1 cellular context compared by ENCODE assay signal in the genomic region with DNA sequence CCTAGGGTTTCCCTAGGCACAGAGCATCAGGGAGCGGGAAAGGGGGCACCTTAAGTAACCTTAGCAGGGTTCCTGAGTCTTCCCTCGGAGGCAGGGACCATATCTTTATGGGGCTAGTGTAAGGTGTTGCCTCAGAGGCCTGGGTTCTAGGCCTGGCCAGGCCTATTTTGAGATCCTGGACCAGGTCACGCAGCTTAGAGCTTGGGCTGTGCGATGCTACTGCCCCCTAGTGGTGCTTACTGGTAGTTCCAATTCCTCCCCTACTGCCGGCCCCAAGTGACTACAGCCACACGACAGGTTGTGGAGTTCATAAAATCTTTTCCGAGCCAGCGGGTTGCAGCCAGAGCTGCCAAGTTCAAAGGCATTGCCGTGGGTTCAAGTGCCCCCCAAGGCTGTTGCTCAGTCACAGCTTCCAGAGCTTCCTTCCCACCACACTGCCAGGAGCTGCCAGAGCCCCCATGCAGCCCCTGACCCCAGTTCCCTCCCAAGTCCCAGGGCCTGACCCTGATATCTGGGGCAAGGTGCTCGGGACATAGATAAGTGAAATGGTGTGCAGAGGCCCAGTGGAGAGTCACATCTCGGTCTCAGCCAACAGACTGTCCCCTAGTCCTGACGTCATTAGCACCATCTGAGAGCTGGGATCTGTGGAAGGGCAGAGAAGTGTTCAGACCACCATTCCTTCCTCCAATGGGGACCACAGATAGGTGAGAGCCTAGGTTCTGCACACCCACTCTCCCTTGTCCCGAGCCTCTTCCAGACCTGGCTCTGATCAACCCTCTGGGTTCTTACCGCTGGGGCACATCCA.
TF ChIP-seq lines count a peak whose summit lies in the region.

No MANE protein-coding gene starts in this region.

TF ChIP-seq in SK-N-SH treated with all-trans-retinoic acid at 6 μM for 48 hours, 23 proteins besides CTCF, POLR2A, EP300 and RAD21 (continued from another document):
- TF ChIP-seq, protein P1, sequence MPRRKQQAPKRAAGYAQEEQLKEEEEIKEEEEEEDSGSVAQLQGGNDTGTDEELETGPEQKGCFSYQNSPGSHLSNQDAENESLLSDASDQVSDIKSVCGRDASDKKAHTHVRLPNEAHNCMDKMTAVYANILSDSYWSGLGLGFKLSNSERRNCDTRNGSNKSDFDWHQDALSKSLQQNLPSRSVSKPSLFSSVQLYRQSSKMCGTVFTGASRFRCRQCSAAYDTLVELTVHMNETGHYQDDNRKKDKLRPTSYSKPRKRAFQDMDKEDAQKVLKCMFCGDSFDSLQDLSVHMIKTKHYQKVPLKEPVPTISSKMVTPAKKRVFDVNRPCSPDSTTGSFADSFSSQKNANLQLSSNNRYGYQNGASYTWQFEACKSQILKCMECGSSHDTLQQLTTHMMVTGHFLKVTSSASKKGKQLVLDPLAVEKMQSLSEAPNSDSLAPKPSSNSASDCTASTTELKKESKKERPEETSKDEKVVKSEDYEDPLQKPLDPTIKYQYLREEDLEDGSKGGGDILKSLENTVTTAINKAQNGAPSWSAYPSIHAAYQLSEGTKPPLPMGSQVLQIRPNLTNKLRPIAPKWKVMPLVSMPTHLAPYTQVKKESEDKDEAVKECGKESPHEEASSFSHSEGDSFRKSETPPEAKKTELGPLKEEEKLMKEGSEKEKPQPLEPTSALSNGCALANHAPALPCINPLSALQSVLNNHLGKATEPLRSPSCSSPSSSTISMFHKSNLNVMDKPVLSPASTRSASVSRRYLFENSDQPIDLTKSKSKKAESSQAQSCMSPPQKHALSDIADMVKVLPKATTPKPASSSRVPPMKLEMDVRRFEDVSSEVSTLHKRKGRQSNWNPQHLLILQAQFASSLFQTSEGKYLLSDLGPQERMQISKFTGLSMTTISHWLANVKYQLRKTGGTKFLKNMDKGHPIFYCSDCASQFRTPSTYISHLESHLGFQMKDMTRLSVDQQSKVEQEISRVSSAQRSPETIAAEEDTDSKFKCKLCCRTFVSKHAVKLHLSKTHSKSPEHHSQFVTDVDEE (CRISPR knock-in tag; IDR thresholded peaks at IDR 0.05), result no peak
- no peak; the same call in 1 of the 2 replicates for TF ChIP-seq GLIS3 (CRISPR knock-in tag; IDR thresholded peaks at IDR 0.05)
- no peak for TF ChIP-seq RARB (CRISPR knock-in tag; IDR thresholded peaks at IDR 0.05)
- no peak for TF ChIP-seq CSDC2 (CRISPR knock-in tag; IDR thresholded peaks at IDR 0.05)
- TF ChIP-seq, protein P2, sequence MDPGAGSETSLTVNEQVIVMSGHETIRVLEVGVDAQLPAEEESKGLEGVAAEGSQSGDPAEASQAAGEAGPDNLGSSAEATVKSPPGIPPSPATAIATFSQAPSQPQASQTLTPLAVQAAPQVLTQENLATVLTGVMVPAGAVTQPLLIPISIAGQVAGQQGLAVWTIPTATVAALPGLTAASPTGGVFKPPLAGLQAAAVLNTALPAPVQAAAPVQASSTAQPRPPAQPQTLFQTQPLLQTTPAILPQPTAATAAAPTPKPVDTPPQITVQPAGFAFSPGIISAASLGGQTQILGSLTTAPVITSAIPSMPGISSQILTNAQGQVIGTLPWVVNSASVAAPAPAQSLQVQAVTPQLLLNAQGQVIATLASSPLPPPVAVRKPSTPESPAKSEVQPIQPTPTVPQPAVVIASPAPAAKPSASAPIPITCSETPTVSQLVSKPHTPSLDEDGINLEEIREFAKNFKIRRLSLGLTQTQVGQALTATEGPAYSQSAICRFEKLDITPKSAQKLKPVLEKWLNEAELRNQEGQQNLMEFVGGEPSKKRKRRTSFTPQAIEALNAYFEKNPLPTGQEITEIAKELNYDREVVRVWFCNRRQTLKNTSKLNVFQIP (CRISPR knock-in tag; IDR thresholded peaks at IDR 0.05; ENCODE audit: borderline replicate concordance, low read depth), result no peak
- TF ChIP-seq PPARA (CRISPR knock-in tag; IDR thresholded peaks at IDR 0.05; ENCODE audit: borderline replicate concordance), result no peak
- no peak for TF ChIP-seq SNAI2 (CRISPR knock-in tag; IDR thresholded peaks at IDR 0.05)
- TF ChIP-seq, protein P3, sequence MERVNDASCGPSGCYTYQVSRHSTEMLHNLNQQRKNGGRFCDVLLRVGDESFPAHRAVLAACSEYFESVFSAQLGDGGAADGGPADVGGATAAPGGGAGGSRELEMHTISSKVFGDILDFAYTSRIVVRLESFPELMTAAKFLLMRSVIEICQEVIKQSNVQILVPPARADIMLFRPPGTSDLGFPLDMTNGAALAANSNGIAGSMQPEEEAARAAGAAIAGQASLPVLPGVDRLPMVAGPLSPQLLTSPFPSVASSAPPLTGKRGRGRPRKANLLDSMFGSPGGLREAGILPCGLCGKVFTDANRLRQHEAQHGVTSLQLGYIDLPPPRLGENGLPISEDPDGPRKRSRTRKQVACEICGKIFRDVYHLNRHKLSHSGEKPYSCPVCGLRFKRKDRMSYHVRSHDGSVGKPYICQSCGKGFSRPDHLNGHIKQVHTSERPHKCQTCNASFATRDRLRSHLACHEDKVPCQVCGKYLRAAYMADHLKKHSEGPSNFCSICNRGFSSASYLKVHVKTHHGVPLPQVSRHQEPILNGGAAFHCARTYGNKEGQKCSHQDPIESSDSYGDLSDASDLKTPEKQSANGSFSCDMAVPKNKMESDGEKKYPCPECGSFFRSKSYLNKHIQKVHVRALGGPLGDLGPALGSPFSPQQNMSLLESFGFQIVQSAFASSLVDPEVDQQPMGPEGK (CRISPR knock-in tag; IDR thresholded peaks at IDR 0.05; ENCODE audit: borderline replicate concordance), result no peak
- TF ChIP-seq ZNF70 (CRISPR knock-in tag; IDR thresholded peaks at IDR 0.05), result no peak
